ENCODE assay signal across 10 cellular contexts in the genomic region with DNA sequence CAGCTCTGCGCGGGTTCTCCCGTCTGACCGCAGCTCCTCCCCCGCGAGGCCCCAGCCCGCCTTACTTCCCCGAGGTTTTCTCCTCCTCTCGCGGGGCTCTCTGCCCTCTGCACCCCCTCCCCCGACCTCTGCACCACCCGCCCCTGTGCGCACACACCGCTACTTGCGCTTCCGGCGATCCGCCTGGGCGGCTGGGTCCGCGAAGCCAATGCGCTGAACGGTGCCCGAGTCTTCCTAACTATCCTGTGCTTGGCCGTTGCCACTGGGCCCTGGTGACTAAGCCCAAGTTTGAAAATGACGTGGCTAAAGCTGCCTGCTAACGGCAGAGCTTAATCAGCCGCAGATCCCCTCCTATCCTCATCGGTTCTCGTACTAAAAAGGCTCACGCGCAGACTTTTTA. TPM values are rescaled to one million over a fixed set of nuclear protein-coding genes. Genes with fewer than 3 reads are reported as not detected.
DNase-seq lines count a peak whose midpoint lies in the region; ATAC-seq and TF ChIP-seq lines count a peak whose summit lies in the region.
"Had no signal": no experiment of that assay in that cellular context is flagged by ENCODE, and none has a peak within 500 bp of the region (broad histone marks: within the 10 kb centered on the region; RNA-seq: fewer than 3 reads in every experiment).

No MANE protein-coding gene starts in this region.

- intact Hi-C loops in esophagus muscularis mucosa (cut with DNase I), result no loop called here

- 16% methylated on average over 13 of the region's 32 CpGs for WGBS in esophagus muscularis mucosa

- H3K9me2 ChIP-seq in MM.1S (replicated peaks; ENCODE audit: insufficient read depth, low read length), result no peaks in the 10 kb centered on the region

- H3K4me3 ChIP-seq in MM.1S (ENCODE audit: low read length) (peak overlapping the region; percentile 7; the same call in 1 of the 2 replicates), esophagus muscularis mucosa (no peak overlapping the region), skeletal muscle satellite cell (ENCODE audit: low read length) (peak overlapping the region; percentile 45)

- H3K4me1 ChIP-seq in MM.1S (ENCODE audit: low read length) (no peaks in the 10 kb centered on the region), esophagus muscularis mucosa (peaks cover 44 to 54% (median 54%) of the 10 kb centered on the region in 4 donors), skeletal muscle satellite cell (ENCODE audit: control insufficient read depth, insufficient read depth, low read length) (peaks cover 7% of the 10 kb centered on the region)

- no peak overlapping the region for H2AFZ ChIP-seq in MM.1S (ENCODE audit: low read length)

- no peak for TF ChIP-seq EP300 in esophagus muscularis mucosa (IDR thresholded peaks at IDR 0.05)

- H3K36me3 ChIP-seq in MM.1S (replicated peaks; ENCODE audit: insufficient read depth, low read length) (no peaks in the 10 kb centered on the region), esophagus muscularis mucosa (no peaks in the 10 kb centered on the region), skeletal muscle satellite cell (ENCODE audit: insufficient read depth, low read length) (no peaks in the 10 kb centered on the region)

- no peaks in the 10 kb centered on the region for H3K79me2 ChIP-seq in MM.1S (ENCODE audit: low read length)

- H3K4me2 ChIP-seq in MM.1S (ENCODE audit: low read depth, low read length) (peak overlapping the region; percentile 43; the same call in 1 of the 2 replicates), skeletal muscle satellite cell (ENCODE audit: low read length) (peak overlapping the region; percentile 61)

- no peak for TF ChIP-seq POLR2A in esophagus muscularis mucosa (IDR thresholded peaks at IDR 0.05; ENCODE audit: low read depth)

- H3K27ac ChIP-seq in MM.1S (ENCODE audit: low read length), result no peak overlapping the region
- H3K27ac ChIP-seq in esophagus muscularis mucosa (replicated peaks in 1 of 4), result no peak overlapping the region

- peak; percentile 61 for DNase-seq in activated CD4-positive, alpha-beta T cell treated with anti-CD3 and anti-CD28 coated beads for 48 hours
- DNase-seq in activated CD4-positive, alpha-beta T cell treated with anti-CD3 and anti-CD28 coated beads for 1 hour, result no peak
- DNase-seq in MM.1S, result no peak
- DNase-seq in esophagus muscularis mucosa (ENCODE audit: extremely low spot score), result peak; percentile 55
- DNase-seq in COR-L47 (lab: John Stamatoyannopoulos, UW), result no peak
- DNase-seq: amygdala; stimulated activated CD4-positive, alpha-beta T cell treated with anti-CD3 and anti-CD28 coated beads, Interleukin-4, amount 100 ng/mL, for 24 hours had no signal

- H3K27me3 ChIP-seq in MM.1S (replicated peaks; ENCODE audit: insufficient read depth, low read length) (no peaks in the 10 kb centered on the region; the same call in 1 of the 2 replicates), esophagus muscularis mucosa (peaks cover 4 to 100% (median 68%) of the 10 kb centered on the region in 4 donors), skeletal muscle satellite cell (ENCODE audit: control insufficient read depth, insufficient read depth, low read length) (peaks cover 92% of the 10 kb centered on the region)

- TF ChIP-seq CTCF in MM.1S (IDR thresholded peaks at IDR 0.05; ENCODE audit: low read length) (no peak), esophagus muscularis mucosa (IDR thresholded peaks at IDR 0.05) (no peak)

- H3K9me3 ChIP-seq in MM.1S (replicated peaks; ENCODE audit: insufficient read depth, low read length) (no peaks in the 10 kb centered on the region), esophagus muscularis mucosa (no peaks in the 10 kb centered on the region), skeletal muscle satellite cell (replicated peaks; ENCODE audit: low read length) (no peaks in the 10 kb centered on the region)

- ATAC-seq in GM18498 (IDR thresholded peaks at IDR 0.05; ENCODE audit: unreplicated experiment) (no peak), GM19467 (IDR thresholded peaks at IDR 0.05; ENCODE audit: unreplicated experiment) (no peak)

- H3K9ac ChIP-seq in MM.1S (ENCODE audit: low read length) (no peak overlapping the region), skeletal muscle satellite cell (ENCODE audit: low read depth, low read length) (no peak overlapping the region)

- no peaks in the 10 kb centered on the region for H4K20me1 ChIP-seq in MM.1S (ENCODE audit: insufficient read depth, low read length)

- H3F3A ChIP-seq in MM.1S (ENCODE audit: insufficient read depth, low read length), result no peaks in the 10 kb centered on the region

RNA-seq across cellular contexts. Expression of a gene that starts 6.2 kb away (rescaled TPM):
- total RNA-seq in esophagus muscularis mucosa, result under 1 TPM in 3 of 4 donors, not detected in 1; under 0.01 to 0.06 (median under 0.01) TPM
- total RNA-seq in skeletal muscle satellite cell (2012; rRNA removed), result under 0.01 TPM in 2 replicates

Comparison
In these comparisons a context has a peak if more than half of its experiments do, and no peak if none do; other contexts are left out.
1. DNase-seq: peak in activated CD4-positive, alpha-beta T cell treated with anti-CD3 and anti-CD28 coated beads for 48 hours (single experiment) and esophagus muscularis mucosa (single experiment); none in activated CD4-positive, alpha-beta T cell treated with anti-CD3 and anti-CD28 coated beads for 1 hour (single experiment), MM.1S (single experiment) and COR-L47 (single experiment).
2. H3K4me3 ChIP-seq: peak in MM.1S (single experiment) and skeletal muscle satellite cell (single experiment); none in esophagus muscularis mucosa (0 of 4).